Comparison of ENCODE assay signal across 8 cellular contexts in genomic region chr3:170337420-170337819, GRCh38.
"Had no signal": no experiment of that assay in that cellular context is flagged by ENCODE, and none has a peak within 500 bp of the region (broad histone marks: within the 10 kb centered on the region; RNA-seq: fewer than 3 reads in every experiment).

No MANE protein-coding gene starts in this region.

- ATAC-seq: GM12878 had no signal

- FAIRE-seq: G401.6, GM12878, GM12891, GM12892, GM18507, GM19239 had no signal

- H3K4me3 ChIP-seq: GM12878 had no signal

- DNase-seq: GDM1, GF-D8 had no signal
